Comparison of ENCODE assay signal across 1 cellular context in the genomic region with DNA sequence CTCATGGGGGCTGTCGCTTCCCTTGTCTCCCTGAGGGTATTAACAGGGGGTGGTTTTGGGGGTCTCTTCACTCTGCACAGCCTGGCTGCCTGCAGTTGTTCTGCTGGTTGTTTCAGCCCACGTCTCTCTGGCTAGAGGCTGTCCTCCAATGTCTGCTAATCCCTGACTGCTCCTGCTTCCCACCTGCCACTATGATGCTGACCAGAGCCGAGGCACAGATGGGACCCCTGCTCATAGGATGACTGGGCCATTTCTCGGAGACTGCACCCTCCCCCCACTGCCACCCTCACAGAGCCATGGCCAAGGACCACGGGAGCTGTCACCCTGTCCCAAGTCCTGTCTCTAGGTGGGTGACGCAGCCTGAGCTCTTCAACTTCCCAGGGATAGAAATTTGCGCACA.
TF ChIP-seq lines count a peak whose summit lies in the region.

No MANE protein-coding gene starts in this region.

TF ChIP-seq in GM23338, 12 proteins besides CTCF, POLR2A, EP300 and RAD21 (continued from another document):
- TF ChIP-seq ZNF331 (CRISPR knock-in tag; IDR thresholded peaks at IDR 0.05; ENCODE audit: low read depth), result no peak
- TF ChIP-seq, protein P1, sequence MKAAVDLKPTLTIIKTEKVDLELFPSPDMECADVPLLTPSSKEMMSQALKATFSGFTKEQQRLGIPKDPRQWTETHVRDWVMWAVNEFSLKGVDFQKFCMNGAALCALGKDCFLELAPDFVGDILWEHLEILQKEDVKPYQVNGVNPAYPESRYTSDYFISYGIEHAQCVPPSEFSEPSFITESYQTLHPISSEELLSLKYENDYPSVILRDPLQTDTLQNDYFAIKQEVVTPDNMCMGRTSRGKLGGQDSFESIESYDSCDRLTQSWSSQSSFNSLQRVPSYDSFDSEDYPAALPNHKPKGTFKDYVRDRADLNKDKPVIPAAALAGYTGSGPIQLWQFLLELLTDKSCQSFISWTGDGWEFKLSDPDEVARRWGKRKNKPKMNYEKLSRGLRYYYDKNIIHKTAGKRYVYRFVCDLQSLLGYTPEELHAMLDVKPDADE (IDR thresholded peaks at IDR 0.05), result no peak
- TF ChIP-seq CREB1 (CRISPR knock-in tag; IDR thresholded peaks at IDR 0.05; ENCODE audit: low read depth), result no peak
